In the genomic region with DNA sequence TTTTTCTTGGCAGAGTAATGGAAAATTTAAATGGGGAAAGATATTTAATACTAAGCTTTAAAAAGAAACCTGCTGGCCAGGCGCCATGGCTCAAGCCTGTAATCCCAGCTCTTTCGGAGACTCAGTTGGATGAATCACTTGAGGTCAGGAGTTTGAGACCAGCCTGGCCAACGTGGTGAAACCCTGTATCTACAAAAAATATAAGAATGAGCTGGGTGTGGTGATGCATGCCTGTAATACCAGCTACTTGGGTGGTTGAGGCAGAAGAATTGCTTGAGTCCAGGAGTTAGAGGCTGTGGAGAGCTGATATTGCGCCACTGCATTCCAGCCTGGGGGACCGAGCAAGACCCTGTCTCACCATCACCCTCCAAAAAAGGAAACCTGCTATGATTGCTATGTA, we compare ENCODE assay signal across 14 cellular contexts. TPM values are rescaled to one million over a fixed set of nuclear protein-coding genes. Genes with fewer than 3 reads are reported as not detected.
A peak's percentile ranks its signal among the peaks of the same experiment; 100 is the strongest.
DNase-seq lines count a peak whose midpoint lies in the region; ATAC-seq and TF ChIP-seq lines count a peak whose summit lies in the region.
"Had no signal": no experiment of that assay in that cellular context is flagged by ENCODE, and none has a peak within 500 bp of the region (broad histone marks: within the 10 kb centered on the region; RNA-seq: fewer than 3 reads in every experiment).

No MANE protein-coding gene starts in this region.

- DNase-seq in EL (peak; percentile 96), PC-9 (peak; percentile 57 to 68), retinal pigment epithelial cell (ENCODE audit: low read depth) (peak; percentile 46), SW480 (ENCODE audit: low spot score) (no peak), epidermal melanocyte (ENCODE audit: insufficient read length, low spot score) (no peak), C1 segment of cervical spinal cord (lab: John Stamatoyannopoulos, UW) (no peak)
- DNase-seq: activated CD4-positive, alpha-beta T cell treated with anti-CD3 and anti-CD28 coated beads for 4 hours; NCI-H2171 treated with DMSO at 0.1 percent for 48 hours; stimulated activated CD4-positive, alpha-beta T cell treated with anti-CD3 and anti-CD28 coated beads, Interleukin-4, amount 100 ng/mL, for 4 hours; stimulated activated naive CD8-positive, alpha-beta T cell treated with anti-CD3 and anti-CD28 coated beads, Interleukin-15, Interleukin-2, amounts not matched to agents 100 U/mL and 50 U/mL, for 24 hours; T-helper 1 cell had no signal

- H3K27ac ChIP-seq in PC-9 = no peak overlapping the region; the same call in 1 of the 2 replicates
- H3K27ac ChIP-seq: foreskin keratinocyte had no signal

- no peaks in the 10 kb centered on the region for H3F3A ChIP-seq in PC-9 (ENCODE audit: insufficient read depth, low read depth)

- no peaks in the 10 kb centered on the region for H3K79me2 ChIP-seq in PC-9 (ENCODE audit: low read depth)

- H3K4me1 ChIP-seq in PC-9 (replicated peaks; ENCODE audit: insufficient read depth) = no peaks in the 10 kb centered on the region
- H3K4me1 ChIP-seq: foreskin keratinocyte had no signal

- no peak overlapping the region for H3K4me2 ChIP-seq in PC-9

- H3K27me3 ChIP-seq in PC-9 (ENCODE audit: insufficient read depth, low read depth) = no peaks in the 10 kb centered on the region
- H3K27me3 ChIP-seq: foreskin keratinocyte had no signal

- no peak overlapping the region for H2AFZ ChIP-seq in PC-9

- CTCF ChIA-PET in PC-9 (lab: Charles Lee) = no interaction called here

- H4K20me1 ChIP-seq in PC-9 (ENCODE audit: insufficient read depth) = no peaks in the 10 kb centered on the region

- intact Hi-C loops in PC-9 (cut with micrococcal nuclease; ENCODE audit: unreplicated experiment) = no loop called here

- TF ChIP-seq CTCF in PC-9 (conservative IDR thresholded peaks at IDR 0.05) (no peak), retinal pigment epithelial cell (conservative IDR thresholded peaks at IDR 0.05; ENCODE audit: low read depth, low read length) (no peak)

- peaks cover 62% of the 10 kb centered on the region for H3K36me3 ChIP-seq in PC-9 (ENCODE audit: low read depth)

- no peaks in the 10 kb centered on the region for H3K9me3 ChIP-seq in PC-9 (ENCODE audit: insufficient read depth, low read depth)

- ATAC-seq in esophagus mucosa = peak; percentile 73
- no peak for ATAC-seq in HG03095 (IDR thresholded peaks at IDR 0.05; ENCODE audit: unreplicated experiment)
- ATAC-seq: foreskin keratinocyte; stimulated activated naive CD8-positive, alpha-beta T cell treated with anti-CD3 and anti-CD28 coated beads, Interleukin-15, Interleukin-2, amounts not matched to agents 100 U/mL and 50 U/mL, for 24 hours had no signal

- POLR2A ChIA-PET in PC-9 (lab: Charles Lee; ENCODE audit: unreplicated experiment) = interaction anchor here (0.6 to 0.7 kb wide), 2 partner anchors 26 to 39 kb away, joined by 4 to 5 read pairs; partner anchors contain the start of gene ISCA1

- no peaks in the 10 kb centered on the region for H3K9me2 ChIP-seq in PC-9 (ENCODE audit: insufficient read depth)

- no TSS peak for BruUV-seq in PC-9 (replicated peaks; lab: Mats Ljungman, UMichigan)

- H3K4me3 ChIP-seq in PC-9 (no peak overlapping the region), retinal pigment epithelial cell (ENCODE audit: low read length) (no peak overlapping the region)

RNA-seq across cellular contexts. Expression of gene TUT7, which starts 32.8 kb away (rescaled TPM):
- total RNA-seq in PC-9 (2021) (30.1 and 36.1 TPM in 2 replicates), esophagus mucosa (33.3 TPM)

RNA-seq across cellular contexts. Expression of gene ISCA1, which starts 39.0 kb away (rescaled TPM):
- total RNA-seq in PC-9 (2021) = 21.5 and 29.6 TPM in 2 replicates
- 15.4 TPM for total RNA-seq in esophagus mucosa

Comparison
In these comparisons a context has a peak if more than half of its experiments do, and no peak if none do; other contexts are left out.
1. DNase-seq: peak in EL (single experiment), PC-9 (2 of 2) and retinal pigment epithelial cell (single experiment); none in SW480 (single experiment), epidermal melanocyte (single experiment) and C1 segment of cervical spinal cord (0 of 14).